In the genomic region with DNA sequence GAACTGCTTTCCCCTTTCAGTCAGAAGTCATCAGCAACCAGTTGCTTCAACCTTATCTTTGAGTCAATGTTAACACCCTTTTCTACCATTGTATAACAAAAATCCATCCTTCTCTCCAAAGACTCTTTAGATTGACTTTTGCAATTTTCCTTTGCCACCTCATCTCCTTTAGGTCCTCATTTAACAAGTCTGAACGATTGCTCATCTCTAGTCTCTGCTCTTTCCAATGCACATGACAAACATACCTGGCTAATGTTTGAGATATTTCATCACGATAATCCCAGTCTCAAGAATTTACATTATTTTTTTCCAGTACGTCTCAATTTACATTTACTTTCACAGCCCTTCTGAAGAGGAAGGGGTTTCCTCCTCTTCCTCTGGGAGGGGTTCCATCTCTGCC, we compare ENCODE assay signal across 27 cellular contexts.
DNase-seq lines count a peak whose midpoint lies in the region; ATAC-seq, FAIRE-seq and TF ChIP-seq lines count a peak whose summit lies in the region.
"Had no signal": no experiment of that assay in that cellular context is flagged by ENCODE, and none has a peak within 500 bp of the region (broad histone marks: within the 10 kb centered on the region; RNA-seq: fewer than 3 reads in every experiment).

No MANE protein-coding gene starts in this region.

- H3K9me3 ChIP-seq in CD4-positive, alpha-beta T cell (ENCODE audit: control insufficient read depth, low read length), result no peaks in the 10 kb centered on the region
- no peaks in the 10 kb centered on the region for H3K9me3 ChIP-seq in CD8-positive, alpha-beta T cell (ENCODE audit: low read length)
- no peaks in the 10 kb centered on the region for H3K9me3 ChIP-seq in keratinocyte (ENCODE audit: control insufficient read depth, low read depth, low read length)
- H3K9me3 ChIP-seq: BLaER1, HAP-1, Peyer's patch, SJSA1 had no signal

- H3K9me1 ChIP-seq in keratinocyte (ENCODE audit: control insufficient read depth, extremely low read depth, insufficient read depth, low read length), result no peaks in the 10 kb centered on the region

- dilution Hi-C loops in keratinocyte (cut with MboI; ENCODE audit: extremely low pct_ligation_motif_present, low sequenced_read_pairs), result no loop called here

- H3K4me1 Mint-ChIP-seq in CD4-positive, alpha-beta T cell (ENCODE audit: low read depth), result peaks cover 85% of the 10 kb centered on the region
- peaks cover 69% of the 10 kb centered on the region for H3K4me1 Mint-ChIP-seq in CD8-positive, alpha-beta T cell (ENCODE audit: low read depth)
- H3K4me1 Mint-ChIP-seq in activated T-helper 17 cell treated with anti-CD3 and anti-CD28 coated beads, Interleukin-2, amount 50 U/mL, for 72 hours, result peaks cover 12% of the 10 kb centered on the region

- no peak overlapping the region for H3K9ac ChIP-seq in keratinocyte (ENCODE audit: control insufficient read depth, extremely low read depth, insufficient read depth, low read length)
- H3K9ac ChIP-seq: BLaER1 had no signal

- TF ChIP-seq CTCF in CD4-positive, alpha-beta T cell (IDR thresholded peaks at IDR 0.05), result no peak
- no peak for TF ChIP-seq CTCF in CD8-positive, alpha-beta T cell (IDR thresholded peaks at IDR 0.05)
- no peak for TF ChIP-seq CTCF in keratinocyte (optimal IDR thresholded peaks at IDR 0.05 in 1 of 3, IDR thresholded peaks at IDR 0.05 in 1 of 3, conservative IDR thresholded peaks at IDR 0.05 in 1 of 3; ENCODE audit: extremely low read depth in 1 of 3, insufficient read depth in 2 of 3, low read length in 3 of 3)

- DNase-seq in CD4-positive, alpha-beta T cell, result no peak
- DNase-seq in CD8-positive, alpha-beta T cell, result no peak
- DNase-seq in keratinocyte (ENCODE audit: low read depth, low spot score) (peak; percentile 2), NCI-H1436 (lab: John Stamatoyannopoulos, UW) (no peak)
- DNase-seq: ACHN; Calu3; CD4-positive, alpha-beta memory T cell; DMS153; KG1; NCI-H1092 treated with DMSO at 0.1 percent for 48 hours; NCI-H1694 treated with DMSO at 0.1 percent for 48 hours; NCI-H2081 treated with DMSO at 0.1 percent for 48 hours; NCI-H2171 treated with DMSO at 0.1 percent for 48 hours; NCI-H524 treated with DMSO at 0.1 percent for 48 hours; NCI-H82; Peyer's patch had no signal

- peaks cover 27% of the 10 kb centered on the region for H3K36me3 Mint-ChIP-seq in CD4-positive, alpha-beta T cell (ENCODE audit: low read depth)
- peaks cover 20% of the 10 kb centered on the region for H3K36me3 Mint-ChIP-seq in CD8-positive, alpha-beta T cell
- peaks cover 11% of the 10 kb centered on the region for H3K36me3 Mint-ChIP-seq in activated T-helper 17 cell treated with anti-CD3 and anti-CD28 coated beads, Interleukin-2, amount 50 U/mL, for 72 hours (ENCODE audit: low read depth)

- peak overlapping the region; percentile 53 for H3K4me2 ChIP-seq in keratinocyte (ENCODE audit: control insufficient read depth, extremely low read depth, insufficient read depth, low read depth, low read length)
- H3K4me2 ChIP-seq: BLaER1, GM23338 had no signal

- no peak for ATAC-seq in CD4-positive, alpha-beta T cell (ENCODE audit: poor library complexity)
- ATAC-seq in CD8-positive, alpha-beta T cell, result no peak
- no peak for ATAC-seq in activated T-helper 17 cell treated with anti-CD3 and anti-CD28 coated beads, Interleukin-2, amount 50 U/mL, for 72 hours (replicated peaks)
- ATAC-seq in HG03139 (IDR thresholded peaks at IDR 0.05; ENCODE audit: unreplicated experiment) (no peak), HG03378 (IDR thresholded peaks at IDR 0.05; ENCODE audit: unreplicated experiment) (no peak)
- ATAC-seq: GM23338, Right ventricle myocardium inferior had no signal

- no peak overlapping the region for H3K27ac ChIP-seq in CD4-positive, alpha-beta T cell (ENCODE audit: low read depth, low read length)
- H3K27ac ChIP-seq in CD8-positive, alpha-beta T cell (ENCODE audit: low read depth, low read length), result no peak overlapping the region
- H3K27ac ChIP-seq in keratinocyte (ENCODE audit: control insufficient read depth, insufficient read depth, low read length), result no peak overlapping the region
- H3K27ac ChIP-seq: BLaER1, Peyer's patch, SJSA1 had no signal

- FAIRE-seq in keratinocyte (lab: Jason Lieb, UNC), result peak; percentile 96
- FAIRE-seq: G401.6, GM12892, HTR-8/SVneo had no signal

- no peak overlapping the region for H3K4me3 Mint-ChIP-seq in CD4-positive, alpha-beta T cell
- no peak overlapping the region for H3K4me3 Mint-ChIP-seq in CD8-positive, alpha-beta T cell
- no peak overlapping the region for H3K4me3 Mint-ChIP-seq in activated T-helper 17 cell treated with anti-CD3 and anti-CD28 coated beads, Interleukin-2, amount 50 U/mL, for 72 hours
- H3K4me3 Mint-ChIP-seq: GM23338 had no signal

- peaks cover 11% of the 10 kb centered on the region for H3K4me1 ChIP-seq in CD8-positive, alpha-beta T cell (ENCODE audit: insufficient read depth, low read length)
- peaks cover 12% of the 10 kb centered on the region for H3K4me1 ChIP-seq in keratinocyte (ENCODE audit: control insufficient read depth, extremely low read depth, insufficient read depth, low read length)
- H3K4me1 ChIP-seq: HAP-1, Peyer's patch, SJSA1 had no signal

- peak overlapping the region; percentile 38 for H2AFZ ChIP-seq in keratinocyte (ENCODE audit: control insufficient read depth, low read length)
- H2AFZ ChIP-seq: GM23338 had no signal

- peak overlapping the region; percentile 18 for H3K27ac Mint-ChIP-seq in CD4-positive, alpha-beta T cell
- H3K27ac Mint-ChIP-seq in CD8-positive, alpha-beta T cell, result peak overlapping the region; percentile 6
- peak overlapping the region; percentile 6 for H3K27ac Mint-ChIP-seq in activated T-helper 17 cell treated with anti-CD3 and anti-CD28 coated beads, Interleukin-2, amount 50 U/mL, for 72 hours
- H3K27ac Mint-ChIP-seq: GM23338 had no signal

- CTCF ChIA-PET in CD4-positive, alpha-beta T cell (lab: Charles Lee), result no interaction called here
- CTCF ChIA-PET in CD8-positive, alpha-beta T cell (lab: Charles Lee), result interaction anchor here (1.0 kb wide), 1 partner anchor 1213 kb away, joined by 3 read pairs; no protein-coding TSS in a partner anchor

- H3K9me3 Mint-ChIP-seq in CD4-positive, alpha-beta T cell, result no peaks in the 10 kb centered on the region
- H3K9me3 Mint-ChIP-seq in CD8-positive, alpha-beta T cell, result no peaks in the 10 kb centered on the region
- H3K9me3 Mint-ChIP-seq in activated T-helper 17 cell treated with anti-CD3 and anti-CD28 coated beads, Interleukin-2, amount 50 U/mL, for 72 hours, result no peaks in the 10 kb centered on the region
- H3K9me3 Mint-ChIP-seq: GM23338 had no signal

- H3K36me3 ChIP-seq in CD8-positive, alpha-beta T cell (ENCODE audit: insufficient read depth, low read length), result no peaks in the 10 kb centered on the region
- no peaks in the 10 kb centered on the region for H3K36me3 ChIP-seq in keratinocyte (ENCODE audit: control insufficient read depth in 2 of 2, extremely low read depth in 1 of 2, insufficient read depth in 2 of 2, low read length in 2 of 2)
- H3K36me3 ChIP-seq: HAP-1, Peyer's patch, SJSA1 had no signal

- POLR2A ChIA-PET in CD4-positive, alpha-beta T cell (lab: Charles Lee), result no interaction called here
- POLR2A ChIA-PET in CD8-positive, alpha-beta T cell (lab: Charles Lee), result no interaction called here

- no peaks in the 10 kb centered on the region for H3K79me2 ChIP-seq in keratinocyte (ENCODE audit: control insufficient read depth, insufficient read depth, low read length)

- no peak overlapping the region for H3K4me3 ChIP-seq in CD8-positive, alpha-beta T cell (ENCODE audit: low read depth, low read length)
- H3K4me3 ChIP-seq in keratinocyte (ENCODE audit: control insufficient read depth in 2 of 3, extremely low read depth in 1 of 3, insufficient read depth in 2 of 3, low read depth in 1 of 3, low read length in 3 of 3), result no peak overlapping the region
- H3K4me3 ChIP-seq: BLaER1, GM23338, HAP-1, Peyer's patch, SJSA1 had no signal

- intact Hi-C loops in CD4-positive, alpha-beta T cell (cut with DNase I, micrococcal nuclease), result no loop called here
- intact Hi-C loops in CD8-positive, alpha-beta T cell (cut with DNase I, micrococcal nuclease), result no loop called here

- H4K20me1 ChIP-seq in keratinocyte (ENCODE audit: control insufficient read depth, extremely low read depth, insufficient read depth, low read length), result no peaks in the 10 kb centered on the region
- H4K20me1 ChIP-seq: BLaER1 had no signal

- no peaks in the 10 kb centered on the region for H3K27me3 ChIP-seq in CD4-positive, alpha-beta T cell (ENCODE audit: control insufficient read depth, insufficient read depth, low read length)
- H3K27me3 ChIP-seq in CD8-positive, alpha-beta T cell (ENCODE audit: insufficient read depth, low read length), result no peaks in the 10 kb centered on the region
- H3K27me3 ChIP-seq in keratinocyte (ENCODE audit: control insufficient read depth, extremely low read depth, insufficient read depth, low read length), result no peaks in the 10 kb centered on the region
- H3K27me3 ChIP-seq: BLaER1, Peyer's patch, SJSA1 had no signal

- no peaks in the 10 kb centered on the region for H3K27me3 Mint-ChIP-seq in CD4-positive, alpha-beta T cell
- H3K27me3 Mint-ChIP-seq in CD8-positive, alpha-beta T cell (ENCODE audit: low read depth), result no peaks in the 10 kb centered on the region
- no peaks in the 10 kb centered on the region for H3K27me3 Mint-ChIP-seq in activated T-helper 17 cell treated with anti-CD3 and anti-CD28 coated beads, Interleukin-2, amount 50 U/mL, for 72 hours
- H3K27me3 Mint-ChIP-seq: CD4-positive, alpha-beta memory T cell had no signal
